Comparison of ENCODE assay signal across 19 cellular contexts in genomic region chr3:127442551-127442950, GRCh38.
DNase-seq lines count a peak whose midpoint lies in the region; ATAC-seq and TF ChIP-seq lines count a peak whose summit lies in the region.
"Had no signal": no experiment of that assay in that cellular context is flagged by ENCODE, and none has a peak within 500 bp of the region (broad histone marks: within the 10 kb centered on the region; RNA-seq: fewer than 3 reads in every experiment).

No MANE protein-coding gene starts in this region.

- H3K56ac ChIP-seq in H9 (ENCODE audit: insufficient read length, low read depth, low read length): no peak overlapping the region

- POLR2A ChIA-PET in activated naive CD8-positive, alpha-beta T cell treated with anti-CD3 and anti-CD28 coated beads, Interleukin-2, amount 10 ng/mL, durations not matched to agents 7 days and 5 days (lab: Charles Lee): no interaction called here

- no peak overlapping the region for H4K8ac ChIP-seq in H9 (replicated peaks; ENCODE audit: insufficient read length, low read depth, low read length)

- H2BK5ac ChIP-seq in H9 (ENCODE audit: insufficient read length, low read length): no peak overlapping the region

- H3K36me3 ChIP-seq in lower lobe of right lung: no peaks in the 10 kb centered on the region
- H3K36me3 ChIP-seq in sigmoid colon: no peaks in the 10 kb centered on the region
- H3K36me3 ChIP-seq in esophagus muscularis mucosa: no peaks in the 10 kb centered on the region

- TF ChIP-seq POLR2A in sigmoid colon (IDR thresholded peaks at IDR 0.05) (no peak), esophagus muscularis mucosa (IDR thresholded peaks at IDR 0.05; ENCODE audit: low read depth) (no peak)

- H3K23me2 ChIP-seq in H9 (ENCODE audit: insufficient read length, low read depth, low read length, poor library complexity, severe bottlenecking): no peaks in the 10 kb centered on the region

- no peak overlapping the region for H3K4ac ChIP-seq in H9 (ENCODE audit: low read depth, low read length)

- H3K27ac ChIP-seq in H9 (ENCODE audit: insufficient read length, low read depth, low read length) (no peak overlapping the region), lower lobe of right lung (no peak overlapping the region), sigmoid colon (no peak overlapping the region), esophagus muscularis mucosa (replicated peaks in 1 of 4) (no peak overlapping the region)
- H3K27ac ChIP-seq: A549, GM23248, PC-9 had no signal

- H2BK20ac ChIP-seq in H9 (ENCODE audit: low read depth, low read length, poor library complexity, severe bottlenecking): no peak overlapping the region

- no peaks in the 10 kb centered on the region for H3K79me1 ChIP-seq in H9 (ENCODE audit: insufficient read depth, low read depth, low read length, poor library complexity, severe bottlenecking)

- no peak overlapping the region for H3K9ac ChIP-seq in H9 (ENCODE audit: extremely low read depth, insufficient read length, low read length)
- H3K9ac ChIP-seq: GM23248 had no signal

- no peak overlapping the region for H3K27ac Mint-ChIP-seq in activated naive CD8-positive, alpha-beta T cell treated with anti-CD3 and anti-CD28 coated beads, Interleukin-2, amount 10 ng/mL, durations not matched to agents 7 days and 5 days
- no peak overlapping the region for H3K27ac Mint-ChIP-seq in activated naive CD8-positive, alpha-beta T cell treated with anti-CD3 and anti-CD28 coated beads, Interleukin-2, amount 50 U/mL, for 24 hours
- no peak overlapping the region; a peak in 1 of 7 replicates for H3K27ac Mint-ChIP-seq in H9

- H3K4me2 ChIP-seq in H9 (ENCODE audit: insufficient read depth, insufficient read length, low read length): no peak overlapping the region
- H3K4me2 ChIP-seq: A549, PC-9 had no signal

- H2AK5ac ChIP-seq in H9 (ENCODE audit: insufficient read length, low read length): no peak overlapping the region

- H3K23ac ChIP-seq in H9 (ENCODE audit: insufficient read length, low read depth, low read length): no peak overlapping the region

- no peak overlapping the region for H3K4me3 Mint-ChIP-seq in activated naive CD8-positive, alpha-beta T cell treated with anti-CD3 and anti-CD28 coated beads, Interleukin-2, amount 10 ng/mL, durations not matched to agents 7 days and 5 days
- no peak overlapping the region for H3K4me3 Mint-ChIP-seq in activated naive CD8-positive, alpha-beta T cell treated with anti-CD3 and anti-CD28 coated beads, Interleukin-2, amount 50 U/mL, for 24 hours
- H3K4me3 Mint-ChIP-seq in H9: no peak overlapping the region
- H3K4me3 Mint-ChIP-seq: IgD-negative memory B cell had no signal

- H3K27me3 ChIP-seq in H9 (ENCODE audit: insufficient read depth, low read length) (no peaks in the 10 kb centered on the region), lower lobe of right lung (ENCODE audit: low read depth) (no peaks in the 10 kb centered on the region), sigmoid colon (peaks cover 0 to 8% (median 0%) of the 10 kb centered on the region in 3 donors), esophagus muscularis mucosa (peaks cover 0 to 18% (median 0%) of the 10 kb centered on the region in 4 donors)

- H4K20me1 ChIP-seq in H9 (ENCODE audit: control insufficient read depth, insufficient read depth, insufficient read length): no peaks in the 10 kb centered on the region

- H3K14ac ChIP-seq in H9 (ENCODE audit: insufficient read depth, low read length): no peak overlapping the region

- H3K9me3 ChIP-seq in H9 (ENCODE audit: control insufficient read depth, low read depth, low read length) (no peaks in the 10 kb centered on the region), lower lobe of right lung (no peaks in the 10 kb centered on the region), sigmoid colon (no peaks in the 10 kb centered on the region), esophagus muscularis mucosa (no peaks in the 10 kb centered on the region)
- H3K9me3 ChIP-seq: A549 had no signal

- peak; percentile 5 for DNase-seq in activated naive CD8-positive, alpha-beta T cell treated with anti-CD3 and anti-CD28 coated beads, Interleukin-2, amount 10 ng/mL, durations not matched to agents 7 days and 5 days
- DNase-seq in activated naive CD8-positive, alpha-beta T cell treated with anti-CD3 and anti-CD28 coated beads, Interleukin-2, amount 50 U/mL, for 24 hours: no peak
- peak; percentile 10 for DNase-seq in H9
- peak; percentile 24 for DNase-seq in lower lobe of right lung
- peak; percentile 37 for DNase-seq in sigmoid colon
- no peak for DNase-seq in NCI-H774 (lab: John Stamatoyannopoulos, UW)
- no peak for DNase-seq in esophagus muscularis mucosa (ENCODE audit: extremely low spot score)
- DNase-seq: C1 segment of cervical spinal cord, DND-41, GM23248, Kasumi-1, MM.1S, NCI-H1092 treated with DMSO at 0.1 percent for 48 hours, NCI-H1694, PC-9 had no signal

- H3K4me1 ChIP-seq in H9 (ENCODE audit: insufficient read depth, low read length) (no peaks in the 10 kb centered on the region), lower lobe of right lung (no peaks in the 10 kb centered on the region), sigmoid colon (no peaks in the 10 kb centered on the region), esophagus muscularis mucosa (no peaks in the 10 kb centered on the region)
- H3K4me1 ChIP-seq: A549 had no signal

- TF ChIP-seq CTCF in H9 (conservative IDR thresholded peaks at IDR 0.05) (no peak), lower lobe of right lung (IDR thresholded peaks at IDR 0.05) (no peak), sigmoid colon (IDR thresholded peaks at IDR 0.05) (no peak), esophagus muscularis mucosa (IDR thresholded peaks at IDR 0.05) (no peak)

- H3K9me3 Mint-ChIP-seq in activated naive CD8-positive, alpha-beta T cell treated with anti-CD3 and anti-CD28 coated beads, Interleukin-2, amount 10 ng/mL, durations not matched to agents 7 days and 5 days: no peaks in the 10 kb centered on the region
- no peaks in the 10 kb centered on the region for H3K9me3 Mint-ChIP-seq in activated naive CD8-positive, alpha-beta T cell treated with anti-CD3 and anti-CD28 coated beads, Interleukin-2, amount 50 U/mL, for 24 hours
- H3K9me3 Mint-ChIP-seq in H9: no peaks in the 10 kb centered on the region
- H3K9me3 Mint-ChIP-seq: IgD-negative memory B cell had no signal

- H3K18ac ChIP-seq in H9 (ENCODE audit: insufficient read length, low read depth, low read length): peak overlapping the region; percentile 17

- no peaks in the 10 kb centered on the region for H3K4me1 Mint-ChIP-seq in activated naive CD8-positive, alpha-beta T cell treated with anti-CD3 and anti-CD28 coated beads, Interleukin-2, amount 10 ng/mL, durations not matched to agents 7 days and 5 days
- H3K4me1 Mint-ChIP-seq in activated naive CD8-positive, alpha-beta T cell treated with anti-CD3 and anti-CD28 coated beads, Interleukin-2, amount 50 U/mL, for 24 hours: no peaks in the 10 kb centered on the region
- peaks cover 4% of the 10 kb centered on the region in 2 experiments; a peak in 2 of 4 replicates for H3K4me1 Mint-ChIP-seq in H9
- H3K4me1 Mint-ChIP-seq: IgD-negative memory B cell had no signal

- intact Hi-C loops in lower lobe of right lung (cut with DNase I) (no loop called here), sigmoid colon (cut with DNase I) (no loop called here), esophagus muscularis mucosa (cut with DNase I) (no loop called here)

- H2AFZ ChIP-seq in H9 (ENCODE audit: low read length): no peak overlapping the region
- H2AFZ ChIP-seq: GM23248, PC-9 had no signal

- no peak overlapping the region for H4K91ac ChIP-seq in H9 (ENCODE audit: insufficient read length, low read depth, low read length)

- H2BK15ac ChIP-seq in H9 (ENCODE audit: low read depth, low read length): no peak overlapping the region

- no peak for TF ChIP-seq EP300 in sigmoid colon (IDR thresholded peaks at IDR 0.05)
- no peak for TF ChIP-seq EP300 in esophagus muscularis mucosa (IDR thresholded peaks at IDR 0.05)

- ATAC-seq in activated naive CD8-positive, alpha-beta T cell treated with anti-CD3 and anti-CD28 coated beads, Interleukin-2, amount 10 ng/mL, durations not matched to agents 7 days and 5 days (ENCODE audit: low read depth): no peak
- no peak for ATAC-seq in activated naive CD8-positive, alpha-beta T cell treated with anti-CD3 and anti-CD28 coated beads, Interleukin-2, amount 50 U/mL, for 24 hours
- ATAC-seq in lower lobe of right lung (no peak), HG03045 (IDR thresholded peaks at IDR 0.05; ENCODE audit: unreplicated experiment) (no peak)
- ATAC-seq: A549, HCT116 had no signal

- H2BK12ac ChIP-seq in H9 (ENCODE audit: insufficient read length, low read depth, low read length): no peak overlapping the region

- no CpG with 5 or more reads among the region's 5 CpGs for WGBS in H9 (ENCODE audit: extremely low coverage, insufficient read length, low lambda C conversion rate)
- WGBS in sigmoid colon, 2 donors: 79 to 81% methylated on average over 5 of the region's 5 CpGs
- WGBS in esophagus muscularis mucosa: 78% methylated on average over 4 of the region's 5 CpGs

- H3K79me2 ChIP-seq in H9 (ENCODE audit: insufficient read depth, low read length): no peaks in the 10 kb centered on the region

- H3K36me3 Mint-ChIP-seq in activated naive CD8-positive, alpha-beta T cell treated with anti-CD3 and anti-CD28 coated beads, Interleukin-2, amount 10 ng/mL, durations not matched to agents 7 days and 5 days: no peaks in the 10 kb centered on the region
- H3K36me3 Mint-ChIP-seq in activated naive CD8-positive, alpha-beta T cell treated with anti-CD3 and anti-CD28 coated beads, Interleukin-2, amount 50 U/mL, for 24 hours (ENCODE audit: low read depth): no peaks in the 10 kb centered on the region
- no peaks in the 10 kb centered on the region for H3K36me3 Mint-ChIP-seq in H9 (ENCODE audit: insufficient read depth in 1 of 3, low read depth in 3 of 3)

- H3K4me3 ChIP-seq in lower lobe of right lung (no peak overlapping the region), sigmoid colon (no peak overlapping the region), esophagus muscularis mucosa (no peak overlapping the region)
- H3K4me3 ChIP-seq: A549, GM23248, PC-9 had no signal

- no peak overlapping the region for H2BK120ac ChIP-seq in H9 (ENCODE audit: low read depth, low read length, poor library complexity, severe bottlenecking)

- no peak overlapping the region for H4K5ac ChIP-seq in H9 (ENCODE audit: insufficient read length, low read depth, low read length)

- H3T11ph ChIP-seq in H9 (ENCODE audit: low read length): no peak overlapping the region

- H3K27me3 Mint-ChIP-seq in activated naive CD8-positive, alpha-beta T cell treated with anti-CD3 and anti-CD28 coated beads, Interleukin-2, amount 10 ng/mL, durations not matched to agents 7 days and 5 days: peaks cover 3% of the 10 kb centered on the region
- H3K27me3 Mint-ChIP-seq in activated naive CD8-positive, alpha-beta T cell treated with anti-CD3 and anti-CD28 coated beads, Interleukin-2, amount 50 U/mL, for 24 hours: peaks cover 4% of the 10 kb centered on the region
- H3K27me3 Mint-ChIP-seq in H9 (ENCODE audit: low read depth): peaks cover 3% of the 10 kb centered on the region; the same call in 1 of the 2 replicates

Comparison
In these comparisons a context has a peak if more than half of its experiments do, and no peak if none do; other contexts are left out.
1. DNase-seq: peak in activated naive CD8-positive, alpha-beta T cell treated with anti-CD3 and anti-CD28 coated beads, Interleukin-2, amount 10 ng/mL, durations not matched to agents 7 days and 5 days (single experiment), H9 (single experiment), lower lobe of right lung (single experiment) and sigmoid colon (single experiment); none in activated naive CD8-positive, alpha-beta T cell treated with anti-CD3 and anti-CD28 coated beads, Interleukin-2, amount 50 U/mL, for 24 hours (single experiment), NCI-H774 (single experiment) and esophagus muscularis mucosa (single experiment).